2 cellular contexts compared by ENCODE assay signal in the genomic region with DNA sequence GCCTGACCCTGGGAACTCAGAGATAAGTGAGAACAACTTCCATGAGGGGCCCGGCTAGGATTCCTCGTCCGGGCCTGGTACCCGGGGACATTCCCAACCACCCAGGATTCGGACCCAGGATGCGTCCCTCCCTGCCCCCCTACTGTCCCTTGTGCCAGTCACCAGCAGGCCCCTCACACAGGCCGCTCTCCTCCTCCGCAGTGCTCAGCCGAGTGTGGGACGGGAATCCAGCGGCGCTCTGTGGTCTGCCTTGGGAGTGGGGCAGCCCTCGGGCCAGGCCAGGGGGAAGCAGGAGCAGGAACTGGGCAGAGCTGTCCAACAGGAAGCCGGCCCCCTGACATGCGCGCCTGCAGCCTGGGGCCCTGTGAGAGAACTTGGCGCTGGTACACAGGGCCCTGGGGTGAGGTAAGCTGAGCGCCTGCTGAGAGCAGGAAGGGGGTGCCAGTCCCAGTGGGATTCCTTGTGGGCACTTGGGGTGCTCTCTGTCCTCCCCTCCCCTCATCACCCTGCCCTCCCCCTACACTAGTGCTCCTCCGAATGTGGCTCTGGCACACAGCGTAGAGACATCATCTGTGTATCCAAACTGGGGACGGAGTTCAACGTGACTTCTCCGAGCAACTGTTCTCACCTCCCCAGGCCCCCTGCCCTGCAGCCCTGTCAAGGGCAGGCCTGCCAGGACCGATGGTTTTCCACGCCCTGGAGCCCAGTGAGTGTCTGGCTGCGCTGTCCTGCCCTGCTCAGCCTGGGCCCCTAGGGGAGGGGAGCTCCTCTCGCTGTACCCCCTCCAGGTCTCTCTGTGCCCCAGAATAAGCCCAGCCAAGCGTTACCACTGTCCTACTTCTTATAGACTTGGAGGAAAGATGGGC.
A peak's percentile ranks its signal among the peaks of the same experiment; 100 is the strongest.
TF ChIP-seq lines count a peak whose summit lies in the region.

No MANE protein-coding gene starts in this region.

TF ChIP-seq in PFSK-1, 5 proteins besides CTCF, POLR2A, EP300 and RAD21 (continued from another document):
- TF ChIP-seq, protein P1, sequence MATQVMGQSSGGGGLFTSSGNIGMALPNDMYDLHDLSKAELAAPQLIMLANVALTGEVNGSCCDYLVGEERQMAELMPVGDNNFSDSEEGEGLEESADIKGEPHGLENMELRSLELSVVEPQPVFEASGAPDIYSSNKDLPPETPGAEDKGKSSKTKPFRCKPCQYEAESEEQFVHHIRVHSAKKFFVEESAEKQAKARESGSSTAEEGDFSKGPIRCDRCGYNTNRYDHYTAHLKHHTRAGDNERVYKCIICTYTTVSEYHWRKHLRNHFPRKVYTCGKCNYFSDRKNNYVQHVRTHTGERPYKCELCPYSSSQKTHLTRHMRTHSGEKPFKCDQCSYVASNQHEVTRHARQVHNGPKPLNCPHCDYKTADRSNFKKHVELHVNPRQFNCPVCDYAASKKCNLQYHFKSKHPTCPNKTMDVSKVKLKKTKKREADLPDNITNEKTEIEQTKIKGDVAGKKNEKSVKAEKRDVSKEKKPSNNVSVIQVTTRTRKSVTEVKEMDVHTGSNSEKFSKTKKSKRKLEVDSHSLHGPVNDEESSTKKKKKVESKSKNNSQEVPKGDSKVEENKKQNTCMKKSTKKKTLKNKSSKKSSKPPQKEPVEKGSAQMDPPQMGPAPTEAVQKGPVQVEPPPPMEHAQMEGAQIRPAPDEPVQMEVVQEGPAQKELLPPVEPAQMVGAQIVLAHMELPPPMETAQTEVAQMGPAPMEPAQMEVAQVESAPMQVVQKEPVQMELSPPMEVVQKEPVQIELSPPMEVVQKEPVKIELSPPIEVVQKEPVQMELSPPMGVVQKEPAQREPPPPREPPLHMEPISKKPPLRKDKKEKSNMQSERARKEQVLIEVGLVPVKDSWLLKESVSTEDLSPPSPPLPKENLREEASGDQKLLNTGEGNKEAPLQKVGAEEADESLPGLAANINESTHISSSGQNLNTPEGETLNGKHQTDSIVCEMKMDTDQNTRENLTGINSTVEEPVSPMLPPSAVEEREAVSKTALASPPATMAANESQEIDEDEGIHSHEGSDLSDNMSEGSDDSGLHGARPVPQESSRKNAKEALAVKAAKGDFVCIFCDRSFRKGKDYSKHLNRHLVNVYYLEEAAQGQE (IDR thresholded peaks at IDR 0.05; ENCODE audit: insufficient read depth in 1 of 2, low read depth in 2 of 2, low read length in 2 of 2), result peak; percentile 54 to 65; a peak in 3 of 4 replicates

TF ChIP-seq in endothelial cell of umbilical vein, 7 proteins besides CTCF, POLR2A, EP300 and RAD21:
- TF ChIP-seq POLR2AphosphoS5 (IDR thresholded peaks at IDR 0.05; ENCODE audit: insufficient read depth, low read depth, low read length) (peak; percentile 73), FOS (IDR thresholded peaks at IDR 0.05; ENCODE audit: borderline replicate concordance, insufficient read depth, low read length) (no peak), GATA2 (IDR thresholded peaks at IDR 0.05; ENCODE audit: insufficient read depth, insufficient read length, low read depth, low read length) (no peak)
